In the genomic region with DNA sequence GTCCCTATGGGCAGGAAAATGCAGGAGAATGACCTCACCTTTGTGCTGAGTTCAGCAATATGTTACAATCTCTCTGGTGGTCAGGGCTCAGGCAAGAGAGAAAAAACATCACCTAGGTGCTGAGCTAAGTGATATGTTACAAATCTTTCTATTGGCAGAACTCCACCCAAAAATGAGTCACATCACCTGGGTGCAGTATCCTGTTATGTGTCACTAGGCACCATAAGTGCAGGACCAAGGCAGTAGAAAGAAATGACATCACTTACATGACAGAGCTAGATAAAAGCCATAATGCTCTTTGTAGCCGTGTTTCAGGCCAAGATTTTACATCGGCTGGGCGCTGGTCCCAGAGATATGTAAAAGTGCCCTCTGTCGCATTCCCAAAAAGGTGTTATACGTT, we compare ENCODE assay signal across 21 cellular contexts. TPM values are rescaled to one million over a fixed set of nuclear protein-coding genes. Genes with fewer than 3 reads are reported as not detected.
"Had no signal": no experiment of that assay in that cellular context is flagged by ENCODE, and none has a peak within 500 bp of the region (broad histone marks: within the 10 kb centered on the region; RNA-seq: fewer than 3 reads in every experiment).

No MANE protein-coding gene starts in this region.

RNA-seq across cellular contexts. Expression of a gene that starts 2.4 kb away (rescaled TPM):
- total RNA-seq: activated CD4-positive, alpha-beta memory T cell treated with anti-CD3 and anti-CD28 coated beads for 36 hours; activated CD4-positive, alpha-beta T cell treated with anti-CD3 and anti-CD28 coated beads, Interleukin-2, amount 10 ng/mL, durations not matched to agents 24 days and 14 days; activated CD8-positive, alpha-beta memory T cell treated with anti-CD3 and anti-CD28 coated beads for 36 hours; activated CD8-positive, alpha-beta T cell treated with anti-CD3 and anti-CD28 coated beads for 36 hours; activated naive CD8-positive, alpha-beta T cell treated with anti-CD3 and anti-CD28 coated beads for 36 hours; activated T-cell treated with anti-CD3 and anti-CD28 coated beads, Interleukin-2, amount 50 U/mL, for 4 hours; activated T-cell treated with anti-CD3 and anti-CD28 coated beads, Interleukin-2, amount 50 U/mL, for 72 hours; activated T-helper 1 cell treated with anti-CD3 and anti-CD28 coated beads, Interleukin-12 subunit alpha, Interleukin-12 subunit beta, Interleukin-2, Interleukin-4 antibody, amounts not matched to agents 30 ng/mL and 10 ng/mL and 1 ng/mL, durations not matched to agents 14 hours and 24 hours and 36 hours; activated T-helper 2 cell treated with anti-CD3 and anti-CD28 coated beads, Interferon-gamma antibody, Interleukin-2, Interleukin-4, amounts not matched to agents 10 μg/mL and 5 μg/mL and 100 μg/mL, durations not matched to agents 14 hours and 24 hours and 36 hours; adrenal gland; aorta; astrocyte; body of pancreas; breast epithelium; cardiac septum; cerebellum; T-cell; T-helper 1 cell treated with Interleukin-12 subunit alpha and Interleukin-12 subunit beta and Interleukin-4 antibody, amounts not matched to agents 30 ng/mL and 1 ng/mL, for 36 hours; T-helper 17 cell; T-helper 2 cell treated with Interferon-gamma antibody and Interleukin-4, amounts not matched to agents 100 ng/mL and 5 ng/mL, for 36 hours; WTC11 had no signal
